In genomic region chr22:27057717-27058116, GRCh38 we compare ENCODE assay signal across 15 cellular contexts.
DNase-seq lines count a peak whose midpoint lies in the region; ATAC-seq and TF ChIP-seq lines count a peak whose summit lies in the region.
"Had no signal": no experiment of that assay in that cellular context is flagged by ENCODE, and none has a peak within 500 bp of the region (broad histone marks: within the 10 kb centered on the region; RNA-seq: fewer than 3 reads in every experiment).

No MANE protein-coding gene starts in this region.

- H3K9me3 ChIP-seq in heart left ventricle: no peaks in the 10 kb centered on the region
- H3K9me3 ChIP-seq: BLaER1 treated with 17β-estradiol and CSF1 and Interleukin-3, amounts not matched to agents 10 nM and 100 nM had no signal

- no peaks in the 10 kb centered on the region for H3K4me1 ChIP-seq in heart left ventricle

- no peak overlapping the region for H3K27ac ChIP-seq in heart left ventricle
- H3K27ac ChIP-seq: BLaER1 treated with 17β-estradiol and CSF1 and Interleukin-3, amounts not matched to agents 10 nM and 100 nM had no signal

- ATAC-seq in heart left ventricle: no peak
- ATAC-seq: HCT116 had no signal

- DNase-seq in NCI-H146 (lab: John Stamatoyannopoulos, UW) (peak; percentile 1), NCI-H146 treated with DMSO at 0.1 percent for 48 hours (lab: John Stamatoyannopoulos, UW; ENCODE audit: unreplicated experiment) (no peak), NCI-H2081 (lab: John Stamatoyannopoulos, UW) (peak; percentile 9 to 59), NCI-H748 treated with DMSO at 0.1 percent for 48 hours (lab: John Stamatoyannopoulos, UW) (peak; percentile 30), heart left ventricle (no peak), GM03348 (ENCODE audit: low spot score) (no peak)
- no peak for DNase-seq in stimulated activated CD8-positive, alpha-beta memory T cell treated with anti-CD3 and anti-CD28 coated beads, Interleukin-4, amount 100 ng/mL, for 48 hours
- DNase-seq: ACHN; Calu3; CD4-positive, CD25-positive, alpha-beta regulatory T cell; DMS 273 treated with DMSO at 0.1 percent for 48 hours; DND-41; GDM1 had no signal

- peaks cover 0 to 36% (median 0%) of the 10 kb centered on the region in 9 donors for H3K27me3 ChIP-seq in heart left ventricle
- H3K27me3 ChIP-seq: BLaER1 treated with 17β-estradiol and CSF1 and Interleukin-3, amounts not matched to agents 10 nM and 100 nM had no signal

- intact Hi-C loops in heart left ventricle (cut with DNase I): no loop called here

- TF ChIP-seq CTCF in heart left ventricle (IDR thresholded peaks at IDR 0.05): no peak

- TF ChIP-seq POLR2A in heart left ventricle (IDR thresholded peaks at IDR 0.05): no peak

- no peak overlapping the region for H3K4me3 ChIP-seq in heart left ventricle
- H3K4me3 ChIP-seq: BLaER1 treated with 17β-estradiol and CSF1 and Interleukin-3, amounts not matched to agents 10 nM and 100 nM had no signal

- H3K36me3 ChIP-seq in heart left ventricle: no peaks in the 10 kb centered on the region
- H3K36me3 ChIP-seq: BLaER1 treated with 17β-estradiol and CSF1 and Interleukin-3, amounts not matched to agents 10 nM and 100 nM had no signal

Comparison
In these comparisons a context has a peak if more than half of its experiments do, and no peak if none do; other contexts are left out.
1. DNase-seq: peak in NCI-H146 (single experiment), NCI-H2081 (2 of 2) and NCI-H748 treated with DMSO at 0.1 percent for 48 hours (single experiment); none in NCI-H146 treated with DMSO at 0.1 percent for 48 hours (single experiment), stimulated activated CD8-positive, alpha-beta memory T cell treated with anti-CD3 and anti-CD28 coated beads, Interleukin-4, amount 100 ng/mL, for 48 hours (single experiment), heart left ventricle (0 of 5) and GM03348 (single experiment).